ENCODE assay signal across 1 cellular context in the genomic region with DNA sequence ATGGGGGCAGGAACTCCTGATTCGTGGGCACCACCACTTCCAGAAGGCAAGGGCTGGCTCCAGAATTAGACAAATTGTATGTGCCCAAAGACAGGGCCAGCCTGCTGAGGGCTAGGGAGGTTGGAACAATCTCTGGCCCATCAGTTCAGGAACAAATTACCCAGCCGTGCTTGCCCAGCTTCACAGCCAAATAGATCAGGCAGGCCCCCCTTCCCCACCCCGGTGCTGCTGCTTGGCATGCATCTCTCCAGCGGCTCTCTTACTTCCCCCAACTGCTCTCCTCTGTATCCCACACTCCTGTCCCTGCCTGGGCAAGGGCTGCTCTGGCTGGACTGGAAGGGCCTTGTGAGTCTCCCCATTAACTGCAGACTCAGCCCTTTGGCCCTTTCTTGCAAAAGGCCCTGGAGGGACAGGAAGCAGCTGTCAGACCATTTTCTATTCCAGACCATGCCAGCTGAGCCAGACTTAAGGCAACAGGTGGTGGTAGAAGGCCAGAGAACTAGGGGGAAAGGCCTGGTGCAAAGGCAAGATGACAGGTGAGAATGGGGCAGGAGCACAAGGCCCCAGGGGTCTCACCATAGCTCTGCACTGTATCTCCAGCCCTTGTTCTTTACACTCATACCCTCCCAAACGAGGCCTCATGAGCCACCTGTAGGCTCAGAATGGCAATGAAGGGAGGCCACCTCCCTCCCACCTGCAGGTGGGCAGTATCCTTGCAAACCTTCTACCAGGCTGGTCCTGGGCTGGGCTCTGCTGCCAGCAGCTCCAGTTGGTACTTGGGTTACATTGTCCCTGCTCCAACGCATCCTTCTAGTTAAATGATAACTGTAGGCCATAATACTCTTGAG.
TF ChIP-seq lines count a peak whose summit lies in the region.

No MANE protein-coding gene starts in this region.

TF ChIP-seq in HCT116, 20 proteins besides CTCF, POLR2A, EP300 and RAD21:
- no peak for TF ChIP-seq MAX (IDR thresholded peaks at IDR 0.05)
- no peak for TF ChIP-seq JUND (IDR thresholded peaks at IDR 0.05)
- TF ChIP-seq YY1 (IDR thresholded peaks at IDR 0.05; ENCODE audit: extremely low read depth, insufficient replicate concordance, low read depth, low read length): no peak
- TF ChIP-seq, protein P1, sequence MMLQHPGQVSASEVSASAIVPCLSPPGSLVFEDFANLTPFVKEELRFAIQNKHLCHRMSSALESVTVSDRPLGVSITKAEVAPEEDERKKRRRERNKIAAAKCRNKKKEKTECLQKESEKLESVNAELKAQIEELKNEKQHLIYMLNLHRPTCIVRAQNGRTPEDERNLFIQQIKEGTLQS (IDR thresholded peaks at IDR 0.05): no peak
- TF ChIP-seq ELF1 (IDR thresholded peaks at IDR 0.05; ENCODE audit: borderline replicate concordance, low read depth): no peak
- TF ChIP-seq CEBPB (IDR thresholded peaks at IDR 0.05; ENCODE audit: low read depth): no peak
- no peak for TF ChIP-seq CBX3 (IDR thresholded peaks at IDR 0.05; ENCODE audit: low read depth)
- TF ChIP-seq SP1 (IDR thresholded peaks at IDR 0.05; ENCODE audit: low read depth): no peak
- TF ChIP-seq ZNF274 (IDR thresholded peaks at IDR 0.05; ENCODE audit: low read depth, low read length): no peak
- TF ChIP-seq, protein P2, sequence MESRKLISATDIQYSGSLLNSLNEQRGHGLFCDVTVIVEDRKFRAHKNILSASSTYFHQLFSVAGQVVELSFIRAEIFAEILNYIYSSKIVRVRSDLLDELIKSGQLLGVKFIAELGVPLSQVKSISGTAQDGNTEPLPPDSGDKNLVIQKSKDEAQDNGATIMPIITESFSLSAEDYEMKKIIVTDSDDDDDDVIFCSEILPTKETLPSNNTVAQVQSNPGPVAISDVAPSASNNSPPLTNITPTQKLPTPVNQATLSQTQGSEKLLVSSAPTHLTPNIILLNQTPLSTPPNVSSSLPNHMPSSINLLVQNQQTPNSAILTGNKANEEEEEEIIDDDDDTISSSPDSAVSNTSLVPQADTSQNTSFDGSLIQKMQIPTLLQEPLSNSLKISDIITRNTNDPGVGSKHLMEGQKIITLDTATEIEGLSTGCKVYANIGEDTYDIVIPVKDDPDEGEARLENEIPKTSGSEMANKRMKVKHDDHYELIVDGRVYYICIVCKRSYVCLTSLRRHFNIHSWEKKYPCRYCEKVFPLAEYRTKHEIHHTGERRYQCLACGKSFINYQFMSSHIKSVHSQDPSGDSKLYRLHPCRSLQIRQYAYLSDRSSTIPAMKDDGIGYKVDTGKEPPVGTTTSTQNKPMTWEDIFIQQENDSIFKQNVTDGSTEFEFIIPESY (IDR thresholded peaks at IDR 0.05; ENCODE audit: extremely low read depth, insufficient replicate concordance, low read length): no peak
- TF ChIP-seq ZFX (IDR thresholded peaks at IDR 0.05): no peak
- no peak for TF ChIP-seq POLR2AphosphoS5 (IDR thresholded peaks at IDR 0.05; ENCODE audit: low read depth, low read length)
- no peak for TF ChIP-seq EZH2 (IDR thresholded peaks at IDR 0.05)
- TF ChIP-seq FOSL1 (IDR thresholded peaks at IDR 0.05; ENCODE audit: low read depth): no peak
- no peak for TF ChIP-seq SIN3A (IDR thresholded peaks at IDR 0.05; ENCODE audit: low read depth)
- no peak for TF ChIP-seq EZH2phosphoT487 (IDR thresholded peaks at IDR 0.05; ENCODE audit: borderline replicate concordance)
- TF ChIP-seq EGR1 (IDR thresholded peaks at IDR 0.05; ENCODE audit: low read depth): no peak
- no peak for TF ChIP-seq REST (IDR thresholded peaks at IDR 0.05; ENCODE audit: low read depth)
- no peak for TF ChIP-seq SRF (IDR thresholded peaks at IDR 0.05; ENCODE audit: low read depth)
